In the genomic region with DNA sequence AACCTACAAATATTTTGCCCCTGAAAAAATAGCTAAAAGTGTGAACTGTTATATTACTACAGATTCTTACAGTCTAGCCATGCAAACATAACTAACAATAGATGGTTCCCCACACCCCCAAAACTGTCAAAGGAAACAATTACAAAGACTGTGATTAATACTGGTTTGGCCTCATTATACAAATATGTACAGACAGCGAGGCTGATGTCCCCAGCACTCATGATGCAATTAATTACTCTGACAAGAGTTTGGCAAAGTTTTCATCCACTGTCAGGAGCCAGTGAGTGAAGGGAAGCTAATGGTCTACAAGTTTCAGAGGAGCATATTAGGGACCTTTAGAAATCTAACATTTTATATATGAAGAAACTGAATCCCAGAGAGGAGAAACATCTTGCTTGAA, we compare ENCODE assay signal across 16 cellular contexts.
DNase-seq lines count a peak whose midpoint lies in the region; ATAC-seq, FAIRE-seq and TF ChIP-seq lines count a peak whose summit lies in the region.
"Had no signal": no experiment of that assay in that cellular context is flagged by ENCODE, and none has a peak within 500 bp of the region (broad histone marks: within the 10 kb centered on the region; RNA-seq: fewer than 3 reads in every experiment).

No MANE protein-coding gene starts in this region.

- CTCF ChIA-PET in HepG2 (lab: Yijun Ruan, JAX; ENCODE audit: low intra/inter-chr PET ratio, low total read pairs): no interaction called here
- CTCF ChIA-PET in mammary epithelial cell (lab: Charles Lee; ENCODE audit: low non-redundant PET): interaction anchor here (0.6 kb wide), 2 partner anchors 136 to 336 kb away, joined by 5 to 12 read pairs; no protein-coding TSS in a partner anchor

- POLR2A ChIA-PET in HepG2 (lab: Yijun Ruan, JAX): no interaction called here

- no peaks in the 10 kb centered on the region for H3K79me2 ChIP-seq in HepG2 (ENCODE audit: insufficient read depth, low read length)
- H3K79me2 ChIP-seq in mammary epithelial cell (ENCODE audit: insufficient read depth, low read length): no peaks in the 10 kb centered on the region

- DNase-seq in right lobe of liver (no peak), HepG2 (ENCODE audit: low spot score) (no peak), mammary epithelial cell (peak; percentile 37), hepatic stellate cell (ENCODE audit: low spot score) (no peak), aorta (no peak), NCI-H82 treated with DMSO at 0.1 percent for 48 hours (lab: John Stamatoyannopoulos, UW; ENCODE audit: unreplicated experiment) (no peak)
- DNase-seq: activated T-cell treated with anti-CD3 and anti-CD28 coated beads for 4 hours, DMS153, endodermal cell, SHP77 treated with DMSO at 0.1 percent for 48 hours, upper lobe of left lung had no signal

- in situ Hi-C loops in HepG2 (cut with HindIII; ENCODE audit: extremely low pct_ligation_motif_present, low pct_unique_long_range_greater_than_20kb): no loop called here
- in situ Hi-C loops in mammary epithelial cell (cut with MboI; ENCODE audit: low sequenced_read_pairs in 2 of 2): no loop called here

- H3K4me1 ChIP-seq in right lobe of liver (no peaks in the 10 kb centered on the region), HepG2 (ENCODE audit: insufficient read depth, low read length) (no peaks in the 10 kb centered on the region), mammary epithelial cell (ENCODE audit: insufficient read depth, low read length) (peaks cover 22% of the 10 kb centered on the region), iPS-20b (ENCODE audit: insufficient read depth, low read length) (peaks cover 46% of the 10 kb centered on the region), aorta (ENCODE audit: control insufficient read depth in 1 of 2, insufficient read depth in 2 of 2, low read length in 2 of 2) (peaks cover 0 to 1% of the 10 kb centered on the region in 2 donors)

- H3K9me3 ChIP-seq in right lobe of liver (no peaks in the 10 kb centered on the region), HepG2 (ENCODE audit: low read length) (no peaks in the 10 kb centered on the region), mammary epithelial cell (replicated peaks; ENCODE audit: insufficient read depth, low read length) (no peaks in the 10 kb centered on the region), iPS-20b (ENCODE audit: insufficient read depth, low read depth, low read length) (no peaks in the 10 kb centered on the region), aorta (ENCODE audit: control insufficient read depth, low read length) (no peaks in the 10 kb centered on the region)
- H3K9me3 ChIP-seq: upper lobe of left lung had no signal

- H2AFZ ChIP-seq in HepG2 (ENCODE audit: low read length) (no peak overlapping the region), mammary epithelial cell (ENCODE audit: low read depth, low read length) (no peak overlapping the region)

- peak in 3 of 4 donors; percentile 30 to 66 (median 34) for ATAC-seq in right lobe of liver
- no peak for ATAC-seq in HepG2
- no peak for ATAC-seq in aorta (ENCODE audit: low FRiP score)
- no peak for ATAC-seq in HG02763 (IDR thresholded peaks at IDR 0.05; ENCODE audit: unreplicated experiment)
- ATAC-seq: natural killer cell treated with Interleukin-12 subunit alpha and Interleukin-12 subunit beta and Interleukin-15 and Interleukin-18, amount 100 ng/mL, for 72 hours had no signal

- intact Hi-C loops in right lobe of liver (cut with DNase I) (no loop called here), HepG2 (cut with micrococcal nuclease; ENCODE audit: unreplicated experiment) (no loop called here), mammary epithelial cell (cut with micrococcal nuclease) (no loop called here), aorta (cut with DNase I) (no loop called here)

- H3K27ac ChIP-seq in right lobe of liver (no peak overlapping the region), HepG2 (ENCODE audit: extremely low read length, insufficient read depth, low read length) (no peak overlapping the region), mammary epithelial cell (ENCODE audit: insufficient read depth, low read depth, low read length) (no peak overlapping the region), iPS-20b (ENCODE audit: low read length) (peak overlapping the region; percentile 46), aorta (ENCODE audit: low read depth in 1 of 2, low read length in 2 of 2) (no peak overlapping the region)
- H3K27ac ChIP-seq: VCaP had no signal

- H3K4me2 ChIP-seq in HepG2 (ENCODE audit: low read depth, low read length) (no peak overlapping the region), mammary epithelial cell (ENCODE audit: insufficient read depth, low read depth, low read length) (no peak overlapping the region)

- TF ChIP-seq POLR2A in right lobe of liver (IDR thresholded peaks at IDR 0.05) (no peak), HepG2 (IDR thresholded peaks at IDR 0.05; ENCODE audit: insufficient read depth in 1 of 2, low read depth in 2 of 2, low read length in 2 of 2) (no peak)

- H3K36me3 ChIP-seq in right lobe of liver (peaks cover 0 to 57% (median 17%) of the 10 kb centered on the region in 4 donors), HepG2 (replicated peaks in 1 of 2; ENCODE audit: control insufficient read depth in 1 of 2, insufficient read depth in 2 of 2, low read length in 2 of 2) (peaks cover 24 to 66% of the 10 kb centered on the region in 2 experiments), mammary epithelial cell (ENCODE audit: insufficient read depth, low read length) (peaks cover 8% of the 10 kb centered on the region), iPS-20b (ENCODE audit: insufficient read depth, low read depth, low read length) (peaks cover 48% of the 10 kb centered on the region), aorta (ENCODE audit: control insufficient read depth in 1 of 2, insufficient read depth in 2 of 2, low read length in 1 of 2) (peaks cover 6 to 8% of the 10 kb centered on the region in 2 donors)

- BruUV-seq in HepG2 (replicated peaks; lab: Mats Ljungman, UMichigan) (no TSS peak), mammary epithelial cell (replicated peaks; lab: Mats Ljungman, UMichigan) (no TSS peak)

- H3K27me3 ChIP-seq in right lobe of liver (no peaks in the 10 kb centered on the region), HepG2 (ENCODE audit: control insufficient read depth in 1 of 2, insufficient read depth in 2 of 2, low read length in 2 of 2) (no peaks in the 10 kb centered on the region), mammary epithelial cell (ENCODE audit: insufficient read depth, low read length) (no peaks in the 10 kb centered on the region), iPS-20b (ENCODE audit: insufficient read depth, low read length) (no peaks in the 10 kb centered on the region), aorta (ENCODE audit: control insufficient read depth in 1 of 2, insufficient read depth in 2 of 2, low read length in 1 of 2) (no peaks in the 10 kb centered on the region)
- H3K27me3 ChIP-seq: upper lobe of left lung had no signal

- H3K4me3 ChIP-seq in right lobe of liver (no peak overlapping the region), HepG2 (replicated peaks in 1 of 3; ENCODE audit: insufficient read depth in 1 of 3, low read depth in 2 of 3, low read length in 3 of 3) (no peak overlapping the region), mammary epithelial cell (replicated peaks in 1 of 3; ENCODE audit: insufficient read depth in 1 of 3, low read depth in 2 of 3, low read length in 3 of 3) (no peak overlapping the region), iPS-20b (ENCODE audit: low read length) (no peak overlapping the region), aorta (ENCODE audit: low read length in 2 of 2) (no peak overlapping the region)
- H3K4me3 ChIP-seq: upper lobe of left lung had no signal

- no peak for FAIRE-seq in HepG2 (lab: Jason Lieb, UNC)
- FAIRE-seq: GM12892 had no signal

- no peak overlapping the region for H3K9ac ChIP-seq in HepG2 (ENCODE audit: insufficient read depth, low read depth, low read length)
- H3K9ac ChIP-seq in mammary epithelial cell (ENCODE audit: insufficient read depth, low read length): no peak overlapping the region
- H3K9ac ChIP-seq in iPS-20b (ENCODE audit: low read depth, low read length): no peak overlapping the region

- 13% methylated on average over 1 of the region's 1 CpG for WGBS in right lobe of liver (ENCODE audit: insufficient coverage, low coverage, low lambda C conversion rate, missing lambda C conversion rate)
- 92% methylated on average over 1 of the region's 1 CpG for WGBS in HepG2 (ENCODE audit: low lambda C conversion rate)
- WGBS in mammary epithelial cell (ENCODE audit: low coverage, missing lambda C conversion rate): 6% methylated on average over 1 of the region's 1 CpG
- 5 to 13% methylated on average over 1 of the region's 1 CpG for WGBS in aorta, 2 donors

- TF ChIP-seq RAD21 in HepG2 (CRISPR knock-in tag; IDR thresholded peaks at IDR 0.05): no peak

- TF ChIP-seq EP300 in HepG2 (IDR thresholded peaks at IDR 0.05; ENCODE audit: low read depth in 2 of 2, low read length in 2 of 2) (no peak), HepG2 (CRISPR knock-in tag; IDR thresholded peaks at IDR 0.05; ENCODE audit: borderline replicate concordance) (no peak)

- H4K20me1 ChIP-seq in HepG2 (ENCODE audit: insufficient read depth, low read length) (no peaks in the 10 kb centered on the region; the same call in 1 of the 2 replicates), mammary epithelial cell (ENCODE audit: insufficient read depth, low read length) (no peaks in the 10 kb centered on the region)

- dilution Hi-C loops in mammary epithelial cell (cut with HindIII; ENCODE audit: low sequenced_read_pairs): no loop called here

- TF ChIP-seq CTCF in right lobe of liver (IDR thresholded peaks at IDR 0.05) (no peak), HepG2 (CRISPR knock-in tag; IDR thresholded peaks at IDR 0.05) (no peak), mammary epithelial cell (conservative IDR thresholded peaks at IDR 0.05 in 1 of 2, IDR thresholded peaks at IDR 0.05 in 1 of 2; ENCODE audit: extremely low read depth in 1 of 2, insufficient read depth in 1 of 2, low read depth in 1 of 2, low read length in 2 of 2) (no peak)

TF ChIP-seq in HepG2, 621 proteins besides CTCF, POLR2A, EP300 and RAD21 (continues in another document):
- TF ChIP-seq SNAPC2 (CRISPR knock-in tag; IDR thresholded peaks at IDR 0.05): no peak
- no peak for TF ChIP-seq MIER3 (CRISPR knock-in tag; IDR thresholded peaks at IDR 0.05; ENCODE audit: borderline replicate concordance)
- TF ChIP-seq AHR (CRISPR knock-in tag; IDR thresholded peaks at IDR 0.05): no peak
- no peak for TF ChIP-seq ZFP37 (CRISPR knock-in tag; IDR thresholded peaks at IDR 0.05; ENCODE audit: borderline replicate concordance)
- TF ChIP-seq, protein P1, sequence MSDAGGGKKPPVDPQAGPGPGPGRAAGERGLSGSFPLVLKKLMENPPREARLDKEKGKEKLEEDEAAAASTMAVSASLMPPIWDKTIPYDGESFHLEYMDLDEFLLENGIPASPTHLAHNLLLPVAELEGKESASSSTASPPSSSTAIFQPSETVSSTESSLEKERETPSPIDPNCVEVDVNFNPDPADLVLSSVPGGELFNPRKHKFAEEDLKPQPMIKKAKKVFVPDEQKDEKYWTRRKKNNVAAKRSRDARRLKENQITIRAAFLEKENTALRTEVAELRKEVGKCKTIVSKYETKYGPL (CRISPR knock-in tag; IDR thresholded peaks at IDR 0.05): no peak
- no peak for TF ChIP-seq MXI1 (IDR thresholded peaks at IDR 0.05; ENCODE audit: borderline replicate concordance, low read depth, low read length)

Comparison
In these comparisons a context has a peak if more than half of its experiments do, and no peak if none do; other contexts are left out.
1. ATAC-seq: peak in right lobe of liver (3 of 4); none in HepG2 (single experiment), aorta (single experiment) and HG02763 (single experiment).